Comparison of ENCODE assay signal across 32 cellular contexts in the genomic region with DNA sequence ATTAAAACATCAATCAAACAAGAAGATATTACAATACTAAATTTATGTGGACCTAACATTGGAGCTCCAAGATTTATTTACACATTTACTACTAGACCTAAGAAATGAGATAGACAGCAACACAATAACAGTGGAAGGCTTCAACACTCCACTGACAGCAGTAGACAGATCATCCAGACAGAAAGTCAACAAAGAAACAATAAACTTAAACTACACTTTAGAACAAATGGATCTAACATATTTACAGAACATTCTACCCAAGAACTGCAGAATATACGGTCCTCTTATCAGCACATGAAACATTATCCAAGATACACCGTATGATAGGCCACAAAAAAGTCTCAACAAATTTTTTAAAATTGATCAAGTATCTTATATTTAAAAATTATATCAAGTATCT. TPM values are rescaled to one million over a fixed set of nuclear protein-coding genes. Genes with fewer than 3 reads are reported as not detected.
"Had no signal": no experiment of that assay in that cellular context is flagged by ENCODE, and none has a peak within 500 bp of the region (broad histone marks: within the 10 kb centered on the region; RNA-seq: fewer than 3 reads in every experiment).

No MANE protein-coding gene starts in this region.

- H3K27me3 ChIP-seq: stomach, suprapubic skin, testis, thyroid gland, tibial artery, tibial nerve, transverse colon, upper lobe of left lung, upper lobe of right lung, uterus, vagina had no signal

- H3K27ac ChIP-seq: stomach, suprapubic skin, testis, thoracic aorta, thyroid gland, tibial artery, tibial nerve, transverse colon, upper lobe of left lung, upper lobe of right lung, uterus, vagina had no signal

- DNase-seq: stimulated activated CD4-positive, alpha-beta T cell treated with anti-CD3 and anti-CD28 coated beads, Interleukin-2, amount 100 ng/mL, for 48 hours; stimulated activated CD4-positive, alpha-beta T cell treated with anti-CD3 and anti-CD28 coated beads, Interleukin-4, amount 100 ng/mL, for 1 hour; stimulated activated CD4-positive, alpha-beta T cell treated with anti-CD3 and anti-CD28 coated beads, Interleukin-4, amount 100 ng/mL, for 24 hours; stimulated activated CD4-positive, alpha-beta T cell treated with anti-CD3 and anti-CD28 coated beads, Interleukin-4, amount 100 ng/mL, for 4 hours; stimulated activated CD8-positive, alpha-beta memory T cell treated with anti-CD3 and anti-CD28 coated beads, Interleukin-4, amount 100 ng/mL, for 48 hours; stimulated activated naive B cell treated with anti-CD40 and anti-IgM and Interleukin-4, amounts not matched to agents 10 μg/mL and 1 μg/mL and 100 μg/mL, for 72 hours; stimulated activated naive CD4-positive, alpha-beta T cell; stimulated activated naive CD4-positive, alpha-beta T cell treated with Interleukin-2 at 50 U/mL for 16 hours; stimulated activated naive CD8-positive, alpha-beta T cell treated with anti-CD3 and anti-CD28 coated beads, Interleukin-15, amount 100 ng/mL, for 72 hours; stimulated activated naive CD8-positive, alpha-beta T cell treated with anti-CD3 and anti-CD28 coated beads, Interleukin-15, Interleukin-2, amounts not matched to agents 100 U/mL and 50 U/mL, for 24 hours; stomach; substantia nigra; testis; thyroid gland; tibial artery; transverse colon; trophoblast cell; upper lobe of left lung; upper lobe of right lung; uterus had no signal

- H3K4me1 Mint-ChIP-seq: stimulated activated effector memory CD8-positive, alpha-beta T cell treated with anti-CD3 and anti-CD28 coated beads, Interleukin-12 subunit alpha, Interleukin-12 subunit beta, amount 100 ng/mL, for 72 hours; stimulated activated memory B cell treated with anti-CD40 and anti-IgM and Interleukin-4, amounts not matched to agents 10 μg/mL and 1 μg/mL and 100 μg/mL, for 72 hours; stimulated activated naive B cell treated with anti-CD40 and anti-IgM and Interleukin-4, amounts not matched to agents 10 μg/mL and 1 μg/mL and 100 μg/mL, for 72 hours; stimulated activated naive CD8-positive, alpha-beta T cell treated with anti-CD3 and anti-CD28 coated beads, Interleukin-15, amount 100 ng/mL, for 72 hours had no signal

- H3K4me1 ChIP-seq: stomach, suprapubic skin, testis, thyroid gland, tibial artery, tibial nerve, transverse colon, upper lobe of left lung, upper lobe of right lung, uterus, vagina had no signal

- H3K4me3 ChIP-seq: stomach, suprapubic skin, testis, thoracic aorta, thyroid gland, tibial artery, tibial nerve, transverse colon, upper lobe of left lung, upper lobe of right lung, uterus, vagina had no signal

- H3K27ac Mint-ChIP-seq: stimulated activated effector memory CD8-positive, alpha-beta T cell treated with anti-CD3 and anti-CD28 coated beads, Interleukin-12 subunit alpha, Interleukin-12 subunit beta, amount 100 ng/mL, for 72 hours; stimulated activated memory B cell treated with anti-CD40 and anti-IgM and Interleukin-4, amounts not matched to agents 10 μg/mL and 1 μg/mL and 100 μg/mL, for 72 hours; stimulated activated naive B cell treated with anti-CD40 and anti-IgM and Interleukin-4, amounts not matched to agents 10 μg/mL and 1 μg/mL and 100 μg/mL, for 72 hours; stimulated activated naive CD8-positive, alpha-beta T cell treated with anti-CD3 and anti-CD28 coated beads, Interleukin-15, amount 100 ng/mL, for 72 hours; stimulated activated naive CD8-positive, alpha-beta T cell treated with anti-CD3 and anti-CD28 coated beads, Interleukin-15, Interleukin-2, amounts not matched to agents 100 ng/mL and 50 ng/mL, for 24 hours; type B pancreatic cell had no signal

- ATAC-seq: stimulated activated effector memory CD8-positive, alpha-beta T cell treated with anti-CD3 and anti-CD28 coated beads, Interleukin-12 subunit alpha, Interleukin-12 subunit beta, amount 100 ng/mL, for 72 hours; stimulated activated memory B cell treated with anti-CD40 and anti-IgM and Interleukin-4, amounts not matched to agents 10 μg/mL and 1 μg/mL and 100 μg/mL, for 72 hours; stimulated activated naive B cell treated with anti-CD40 and anti-IgM and Interleukin-4, amounts not matched to agents 10 μg/mL and 1 μg/mL and 100 μg/mL, for 72 hours; stimulated activated naive CD8-positive, alpha-beta T cell treated with anti-CD3 and anti-CD28 coated beads, Interleukin-15, amount 100 ng/mL, for 72 hours; stimulated activated naive CD8-positive, alpha-beta T cell treated with anti-CD3 and anti-CD28 coated beads, Interleukin-15, Interleukin-2, amounts not matched to agents 100 U/mL and 50 U/mL, for 24 hours; upper lobe of right lung had no signal

- H3K36me3 Mint-ChIP-seq: stimulated activated effector memory CD8-positive, alpha-beta T cell treated with anti-CD3 and anti-CD28 coated beads, Interleukin-12 subunit alpha, Interleukin-12 subunit beta, amount 100 ng/mL, for 72 hours; stimulated activated memory B cell treated with anti-CD40 and anti-IgM and Interleukin-4, amounts not matched to agents 10 μg/mL and 1 μg/mL and 100 μg/mL, for 72 hours; stimulated activated naive B cell treated with anti-CD40 and anti-IgM and Interleukin-4, amounts not matched to agents 10 μg/mL and 1 μg/mL and 100 μg/mL, for 72 hours; type B pancreatic cell had no signal

- H3K9me3 ChIP-seq: stomach, suprapubic skin, testis, thoracic aorta, thyroid gland, tibial artery, upper lobe of left lung, upper lobe of right lung, uterus, vagina had no signal

- H3K4me3 Mint-ChIP-seq: stimulated activated effector memory CD8-positive, alpha-beta T cell treated with anti-CD3 and anti-CD28 coated beads, Interleukin-12 subunit alpha, Interleukin-12 subunit beta, amount 100 ng/mL, for 72 hours; stimulated activated memory B cell treated with anti-CD40 and anti-IgM and Interleukin-4, amounts not matched to agents 10 μg/mL and 1 μg/mL and 100 μg/mL, for 72 hours; stimulated activated naive B cell treated with anti-CD40 and anti-IgM and Interleukin-4, amounts not matched to agents 10 μg/mL and 1 μg/mL and 100 μg/mL, for 72 hours; stimulated activated naive CD8-positive, alpha-beta T cell treated with anti-CD3 and anti-CD28 coated beads, Interleukin-15, amount 100 ng/mL, for 72 hours; stimulated activated naive CD8-positive, alpha-beta T cell treated with anti-CD3 and anti-CD28 coated beads, Interleukin-15, Interleukin-2, amounts not matched to agents 100 ng/mL and 50 ng/mL, for 24 hours; type B pancreatic cell had no signal

- H3K36me3 ChIP-seq: stomach, suprapubic skin, thoracic aorta, thyroid gland, tibial artery, tibial nerve, transverse colon, upper lobe of left lung, upper lobe of right lung, uterus, vagina had no signal

- H3K9me3 Mint-ChIP-seq: stimulated activated memory B cell treated with anti-CD40 and anti-IgM and Interleukin-4, amounts not matched to agents 10 μg/mL and 1 μg/mL and 100 μg/mL, for 72 hours; stimulated activated naive CD8-positive, alpha-beta T cell treated with anti-CD3 and anti-CD28 coated beads, Interleukin-15, amount 100 ng/mL, for 72 hours; stimulated activated naive CD8-positive, alpha-beta T cell treated with anti-CD3 and anti-CD28 coated beads, Interleukin-15, Interleukin-2, amounts not matched to agents 100 ng/mL and 50 ng/mL, for 24 hours; type B pancreatic cell had no signal

RNA-seq across cellular contexts. Expression of a gene that starts 27.0 kb away (rescaled TPM):
- total RNA-seq: stomach, subcutaneous adipose tissue, suprapubic skin, temporal lobe, thoracic aorta, thyroid gland, tibial nerve, transverse colon, upper lobe of left lung, upper lobe of right lung, ureter, urinary bladder, uterus, vagina had no signal

RNA-seq across cellular contexts. Expression of a gene that starts 50.3 kb away (rescaled TPM):
- total RNA-seq: subcutaneous adipose tissue, suprapubic skin, thoracic aorta, thyroid gland, tibial nerve, upper lobe of left lung, upper lobe of right lung, ureter, urinary bladder, vagina had no signal
